Comparison of ENCODE assay signal across 20 cellular contexts in the genomic region with DNA sequence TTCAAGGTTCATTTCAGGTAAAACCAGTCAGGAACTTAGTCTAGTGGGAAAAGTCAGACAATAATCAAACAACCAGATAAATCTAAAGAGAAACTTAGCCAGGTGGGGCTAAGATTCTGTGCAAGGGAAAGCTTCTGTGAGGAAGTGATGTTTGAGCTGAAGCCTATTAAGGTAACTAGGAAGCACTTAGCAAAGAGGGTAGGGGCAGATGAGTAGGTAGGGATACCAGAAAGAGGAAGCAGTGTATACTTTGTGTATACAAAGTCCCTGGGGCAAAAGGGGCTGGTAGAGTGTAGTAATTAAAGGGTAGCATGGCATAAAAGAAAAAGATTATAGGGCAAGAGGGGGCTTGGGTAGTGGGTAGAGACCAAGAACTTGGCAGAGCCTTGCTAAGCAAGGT. TPM values are rescaled to one million over a fixed set of nuclear protein-coding genes. Genes with fewer than 3 reads are reported as not detected.
DNase-seq lines count a peak whose midpoint lies in the region; ATAC-seq and TF ChIP-seq lines count a peak whose summit lies in the region.
"Had no signal": no experiment of that assay in that cellular context is flagged by ENCODE, and none has a peak within 500 bp of the region (broad histone marks: within the 10 kb centered on the region; RNA-seq: fewer than 3 reads in every experiment).

No MANE protein-coding gene starts in this region.

- H3K14ac ChIP-seq in H9 (ENCODE audit: insufficient read depth, low read length), result no peak overlapping the region

- ATAC-seq in GM18868 (IDR thresholded peaks at IDR 0.05; ENCODE audit: unreplicated experiment), result peak; percentile 49
- ATAC-seq in esophagus mucosa, result peak; percentile 35
- ATAC-seq: PC-3 had no signal

- H3K4me3 ChIP-seq in OCI-LY3 (ENCODE audit: low read length) (peak overlapping the region; percentile 30; the same call in 1 of the 2 replicates), BE2C (ENCODE audit: low read depth, low read length) (no peak overlapping the region)
- H3K4me3 ChIP-seq: sigmoid colon, tibial nerve had no signal

- H2BK5ac ChIP-seq in H9 (ENCODE audit: insufficient read length, low read length), result no peak overlapping the region

- H3K36me3 Mint-ChIP-seq in H9 (ENCODE audit: insufficient read depth in 1 of 3, low read depth in 3 of 3), result peaks cover 0 to 3% (median 0%) of the 10 kb centered on the region in 3 experiments; a peak in 1 of 7 replicates

- DNase-seq in SIG-M5 treated with dmso at 0.1 percent for 504 hours (lab: John Stamatoyannopoulos, UW; ENCODE audit: unreplicated experiment) (peak; percentile 61), SIG-M5 (lab: John Stamatoyannopoulos, UW) (no peak), H9 (no peak), DMS79 treated with DMSO at 0.1 percent for 48 hours (lab: John Stamatoyannopoulos, UW) (no peak), BE2C (no peak)
- DNase-seq: activated T-cell treated with anti-CD3 and anti-CD28 coated beads, Interleukin-2, amount 50 U/mL, for 1 hour; amygdala; COR-L47; PC-3; sigmoid colon; stimulated activated CD4-positive, alpha-beta T cell treated with anti-CD3 and anti-CD28 coated beads, Interleukin-4, amount 100 ng/mL, for 1 hour had no signal

- H3K4me3 Mint-ChIP-seq in H9, result no peak overlapping the region

- no peak overlapping the region for H2BK120ac ChIP-seq in H9 (ENCODE audit: low read depth, low read length, poor library complexity, severe bottlenecking)

- H3K18ac ChIP-seq in H9 (ENCODE audit: insufficient read length, low read depth, low read length), result no peak overlapping the region

- peak overlapping the region; percentile 17; the same call in 1 of the 2 replicates for H2AFZ ChIP-seq in OCI-LY3 (ENCODE audit: low read depth, low read length)
- H2AFZ ChIP-seq in H9 (ENCODE audit: low read length), result no peak overlapping the region

- H4K8ac ChIP-seq in H9 (replicated peaks; ENCODE audit: insufficient read length, low read depth, low read length), result no peak overlapping the region

- H2BK15ac ChIP-seq in H9 (ENCODE audit: low read depth, low read length), result no peak overlapping the region

- H4K91ac ChIP-seq in H9 (ENCODE audit: insufficient read length, low read depth, low read length), result no peak overlapping the region

- H3K9ac ChIP-seq in OCI-LY3 (ENCODE audit: low read length), result peak overlapping the region; percentile 53
- no peak overlapping the region for H3K9ac ChIP-seq in H9 (ENCODE audit: extremely low read depth, insufficient read length, low read length)

- no peaks in the 10 kb centered on the region for H3K23me2 ChIP-seq in H9 (ENCODE audit: insufficient read length, low read depth, low read length, poor library complexity, severe bottlenecking)

- no peaks in the 10 kb centered on the region for H3K9me3 Mint-ChIP-seq in H9

- H3K27ac ChIP-seq in OCI-LY3 (ENCODE audit: low read length) (peak overlapping the region; percentile 93), H9 (ENCODE audit: insufficient read length, low read depth, low read length) (no peak overlapping the region)
- H3K27ac ChIP-seq: sigmoid colon, tibial nerve had no signal

- H3K56ac ChIP-seq in H9 (ENCODE audit: insufficient read length, low read depth, low read length), result no peak overlapping the region

- no peak overlapping the region for H3T11ph ChIP-seq in H9 (ENCODE audit: low read length)

- H3K4me1 ChIP-seq in OCI-LY3 (ENCODE audit: low read length) (peaks cover 59% of the 10 kb centered on the region), H9 (ENCODE audit: insufficient read depth, low read length) (peaks cover 2% of the 10 kb centered on the region; the same call in 1 of the 2 replicates), BE2C (peaks cover 4% of the 10 kb centered on the region)

- no peak overlapping the region for H4K5ac ChIP-seq in H9 (ENCODE audit: insufficient read length, low read depth, low read length)

- H3K79me2 ChIP-seq in OCI-LY3 (ENCODE audit: low read length) (no peaks in the 10 kb centered on the region), H9 (ENCODE audit: insufficient read depth, low read length) (no peaks in the 10 kb centered on the region)

- no peak overlapping the region for H2BK20ac ChIP-seq in H9 (ENCODE audit: low read depth, low read length, poor library complexity, severe bottlenecking)

- peaks cover 2% of the 10 kb centered on the region; the same call in 1 of the 2 replicates for H3K27me3 Mint-ChIP-seq in H9 (ENCODE audit: low read depth)

- no peak overlapping the region for H3K23ac ChIP-seq in H9 (ENCODE audit: insufficient read length, low read depth, low read length)

- H2BK12ac ChIP-seq in H9 (ENCODE audit: insufficient read length, low read depth, low read length), result no peak overlapping the region

- H3K27me3 ChIP-seq in OCI-LY3 (ENCODE audit: low read depth, low read length) (no peaks in the 10 kb centered on the region), H9 (ENCODE audit: insufficient read depth, low read length) (no peaks in the 10 kb centered on the region), BE2C (no peaks in the 10 kb centered on the region)
- H3K27me3 ChIP-seq: sigmoid colon, tibial nerve had no signal

- H3K4me2 ChIP-seq in OCI-LY3 (ENCODE audit: low read length) (peak overlapping the region; percentile 69), H9 (ENCODE audit: insufficient read depth, insufficient read length, low read length) (no peak overlapping the region)

- H3K9me3 ChIP-seq in OCI-LY3 (ENCODE audit: insufficient read depth, low read length) (no peaks in the 10 kb centered on the region), H9 (ENCODE audit: control insufficient read depth, low read depth, low read length) (no peaks in the 10 kb centered on the region), BE2C (no peaks in the 10 kb centered on the region)
- H3K9me3 ChIP-seq: sigmoid colon, tibial nerve had no signal

- H3K27ac Mint-ChIP-seq in H9, result no peak overlapping the region; a peak in 1 of 7 replicates

- H3K4ac ChIP-seq in H9 (ENCODE audit: low read depth, low read length), result no peak overlapping the region

- H3K79me1 ChIP-seq in H9 (ENCODE audit: insufficient read depth, low read depth, low read length, poor library complexity, severe bottlenecking), result no peaks in the 10 kb centered on the region

- peaks cover 16 to 20% of the 10 kb centered on the region in 2 experiments for H3K4me1 Mint-ChIP-seq in H9

- TF ChIP-seq CTCF in OCI-LY3 (IDR thresholded peaks at IDR 0.05; ENCODE audit: low read depth, low read length) (no peak), H9 (conservative IDR thresholded peaks at IDR 0.05) (no peak), BE2C (IDR thresholded peaks at IDR 0.05; ENCODE audit: low read depth, low read length) (no peak)

- no peaks in the 10 kb centered on the region for H4K20me1 ChIP-seq in OCI-LY3 (ENCODE audit: insufficient read depth, low read length)
- no peaks in the 10 kb centered on the region for H4K20me1 ChIP-seq in H9 (ENCODE audit: control insufficient read depth, insufficient read depth, insufficient read length)

- H3K36me3 ChIP-seq in OCI-LY3 (replicated peaks; ENCODE audit: low read depth, low read length) (no peaks in the 10 kb centered on the region), BE2C (no peaks in the 10 kb centered on the region)
- H3K36me3 ChIP-seq: sigmoid colon had no signal

- no peak overlapping the region for H2AK5ac ChIP-seq in H9 (ENCODE audit: insufficient read length, low read length)

RNA-seq across cellular contexts. Expression of gene SPATA24, which starts 3.6 kb away (rescaled TPM):
- total RNA-seq in esophagus mucosa (3.7 TPM), H9 (2021) (12.9 and 13.0 TPM in 2 replicates)
- polyA plus RNA-seq in BE2C (2012; ENCODE audit: insufficient read depth, insufficient read length, low read depth), result 4.8 TPM

RNA-seq across cellular contexts. Expression of gene PROB1, which starts 12.6 kb away (rescaled TPM):
- total RNA-seq in esophagus mucosa (1.9 TPM), H9 (2021) (3.3 and 3.4 TPM in 2 replicates)
- polyA plus RNA-seq in BE2C (2012; ENCODE audit: insufficient read depth, insufficient read length, low read depth), result 1.9 TPM

RNA-seq across cellular contexts. Expression of gene MZB1, which starts 17.8 kb away (rescaled TPM):
- 3.3 TPM for total RNA-seq in esophagus mucosa
- total RNA-seq in H9 (2021), result 0.31 and 0.48 TPM in 2 replicates
- 0.42 TPM for polyA plus RNA-seq in BE2C (2012; ENCODE audit: insufficient read depth, insufficient read length, low read depth)
- total RNA-seq: A673, chondrocyte, M059J had no signal

RNA-seq across cellular contexts. Expression of gene SLC23A1, which starts 24.4 kb away (rescaled TPM):
- 0.28 TPM for total RNA-seq in esophagus mucosa
- not detected in 2 replicates for total RNA-seq in H9 (2021)
- polyA plus RNA-seq in BE2C (2012; ENCODE audit: insufficient read depth, insufficient read length, low read depth), result not detected
- total RNA-seq: A673, chondrocyte, H1, M059J, mesenteric fat pad, PC-3, sigmoid colon, tibial nerve had no signal
- polyA plus RNA-seq: H1 had no signal

RNA-seq across cellular contexts. Expression of gene DNAJC18, which starts 31.8 kb away (rescaled TPM):
- total RNA-seq in esophagus mucosa, result 2.2 TPM
- 25.4 and 26.5 TPM in 2 replicates for total RNA-seq in H9 (2021)
- polyA plus RNA-seq in BE2C (2012; ENCODE audit: insufficient read depth, insufficient read length, low read depth), result 8.8 TPM
